Comparison of ENCODE assay signal across 1 cellular context in the genomic region with DNA sequence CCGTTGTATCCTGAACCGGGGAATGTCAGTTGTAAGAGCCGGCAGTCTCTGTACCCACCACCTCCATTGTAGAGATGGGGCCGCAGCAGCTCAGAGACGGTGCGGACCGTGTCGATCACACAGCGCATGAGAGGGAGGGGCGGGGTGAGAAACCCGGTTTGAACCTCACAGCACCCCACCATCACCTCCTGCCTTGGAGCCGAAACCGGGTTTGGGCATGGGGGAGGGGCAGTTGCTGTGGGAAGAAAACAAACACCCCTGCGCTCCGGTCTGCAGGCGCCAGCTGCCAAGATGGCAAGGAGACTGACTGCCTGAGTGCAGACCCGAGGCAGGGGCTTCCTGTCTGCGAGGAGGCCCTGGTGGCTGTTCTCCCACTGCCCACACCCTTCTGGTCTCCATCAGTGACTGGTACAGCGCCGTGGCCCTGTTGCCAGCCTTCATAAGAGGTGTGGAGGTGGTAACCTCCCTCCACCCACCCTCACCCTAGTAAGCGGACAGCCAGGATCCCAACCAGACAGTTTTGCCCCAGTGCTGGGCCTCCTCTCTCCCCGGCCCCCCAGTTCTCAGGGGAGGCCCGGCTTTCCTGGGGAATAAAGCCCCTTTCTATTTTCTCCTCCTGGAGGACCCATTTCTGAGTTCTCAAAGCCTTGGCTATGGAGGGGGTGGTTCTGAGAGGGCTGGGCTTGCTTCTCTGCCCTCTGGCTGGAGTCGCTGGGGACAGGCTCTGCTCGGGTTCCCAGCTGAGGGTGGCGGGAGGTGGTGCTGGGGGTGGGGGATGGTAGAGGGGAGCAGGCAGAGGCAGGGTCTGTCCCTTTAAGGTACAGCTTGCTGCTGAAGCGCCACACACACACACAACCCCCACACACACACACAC.
TF ChIP-seq lines count a peak whose summit lies in the region.

No MANE protein-coding gene starts in this region.

TF ChIP-seq in IMR-90, 13 proteins besides CTCF, POLR2A, EP300 and RAD21:
- TF ChIP-seq, protein P1, sequence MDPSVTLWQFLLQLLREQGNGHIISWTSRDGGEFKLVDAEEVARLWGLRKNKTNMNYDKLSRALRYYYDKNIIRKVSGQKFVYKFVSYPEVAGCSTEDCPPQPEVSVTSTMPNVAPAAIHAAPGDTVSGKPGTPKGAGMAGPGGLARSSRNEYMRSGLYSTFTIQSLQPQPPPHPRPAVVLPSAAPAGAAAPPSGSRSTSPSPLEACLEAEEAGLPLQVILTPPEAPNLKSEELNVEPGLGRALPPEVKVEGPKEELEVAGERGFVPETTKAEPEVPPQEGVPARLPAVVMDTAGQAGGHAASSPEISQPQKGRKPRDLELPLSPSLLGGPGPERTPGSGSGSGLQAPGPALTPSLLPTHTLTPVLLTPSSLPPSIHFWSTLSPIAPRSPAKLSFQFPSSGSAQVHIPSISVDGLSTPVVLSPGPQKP (IDR thresholded peaks at IDR 0.05; ENCODE audit: borderline replicate concordance, low read depth, low read length): no peak
- no peak for TF ChIP-seq MAZ (IDR thresholded peaks at IDR 0.05; ENCODE audit: borderline replicate concordance, low read depth, low read length)
- no peak for TF ChIP-seq NFE2L2 (IDR thresholded peaks at IDR 0.05; ENCODE audit: low read depth, low read length)
- no peak for TF ChIP-seq BHLHE40 (IDR thresholded peaks at IDR 0.05; ENCODE audit: low read depth, low read length)
- no peak for TF ChIP-seq FOS (IDR thresholded peaks at IDR 0.05; ENCODE audit: low read depth, low read length)
- TF ChIP-seq SMC3 (IDR thresholded peaks at IDR 0.05; ENCODE audit: low read depth, low read length): no peak
- no peak for TF ChIP-seq RCOR1 (IDR thresholded peaks at IDR 0.05; ENCODE audit: insufficient replicate concordance, low read length)
- TF ChIP-seq MXI1 (IDR thresholded peaks at IDR 0.05; ENCODE audit: borderline replicate concordance, low read depth, low read length): no peak
- no peak for TF ChIP-seq MAFK (IDR thresholded peaks at IDR 0.05; ENCODE audit: low read depth, low read length)
- no peak for TF ChIP-seq CHD1 (IDR thresholded peaks at IDR 0.05; ENCODE audit: low read depth, low read length)
- TF ChIP-seq, protein P2, sequence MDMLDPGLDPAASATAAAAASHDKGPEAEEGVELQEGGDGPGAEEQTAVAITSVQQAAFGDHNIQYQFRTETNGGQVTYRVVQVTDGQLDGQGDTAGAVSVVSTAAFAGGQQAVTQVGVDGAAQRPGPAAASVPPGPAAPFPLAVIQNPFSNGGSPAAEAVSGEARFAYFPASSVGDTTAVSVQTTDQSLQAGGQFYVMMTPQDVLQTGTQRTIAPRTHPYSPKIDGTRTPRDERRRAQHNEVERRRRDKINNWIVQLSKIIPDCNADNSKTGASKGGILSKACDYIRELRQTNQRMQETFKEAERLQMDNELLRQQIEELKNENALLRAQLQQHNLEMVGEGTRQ (IDR thresholded peaks at IDR 0.05; ENCODE audit: low read depth, low read length): no peak
- TF ChIP-seq RFX5 (IDR thresholded peaks at IDR 0.05; ENCODE audit: low read depth, low read length): no peak
- no peak for TF ChIP-seq CEBPB (IDR thresholded peaks at IDR 0.05; ENCODE audit: low read depth, low read length)
